ENCODE assay signal across 1 cellular context in the genomic region with DNA sequence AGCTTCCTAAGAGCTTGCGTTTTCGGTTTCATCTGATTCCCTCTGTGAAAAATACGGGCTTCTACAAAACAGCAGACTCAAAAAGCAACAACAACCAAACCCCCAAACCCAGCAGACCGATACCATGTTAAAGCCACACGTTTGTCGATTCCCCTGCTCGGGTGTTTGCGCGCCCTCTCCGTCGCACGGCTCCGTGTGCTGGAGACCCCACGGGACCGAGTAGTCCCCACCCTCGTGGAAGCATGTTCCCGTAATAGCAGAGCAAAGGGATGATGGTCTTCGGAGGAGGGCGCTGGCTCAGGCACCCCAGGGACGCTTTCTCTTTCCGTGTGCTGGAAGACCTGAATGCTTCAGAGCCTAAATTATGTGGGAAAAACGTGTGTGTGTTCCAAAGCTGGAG.
TF ChIP-seq lines count a peak whose summit lies in the region.

No MANE protein-coding gene starts in this region.

TF ChIP-seq in K562, 482 proteins besides CTCF, POLR2A, EP300 and RAD21:
- TF ChIP-seq MAX (CRISPR knock-in tag; IDR thresholded peaks at IDR 0.05) (0 out of 2 replicates have a peak, but pooled peaks have one; percentile 19), TCFL5 (CRISPR knock-in tag; conservative IDR thresholded peaks at IDR 0.05) (no peak), TAL1 (IDR thresholded peaks at IDR 0.05) (no peak)
- TF ChIP-seq, protein P1, sequence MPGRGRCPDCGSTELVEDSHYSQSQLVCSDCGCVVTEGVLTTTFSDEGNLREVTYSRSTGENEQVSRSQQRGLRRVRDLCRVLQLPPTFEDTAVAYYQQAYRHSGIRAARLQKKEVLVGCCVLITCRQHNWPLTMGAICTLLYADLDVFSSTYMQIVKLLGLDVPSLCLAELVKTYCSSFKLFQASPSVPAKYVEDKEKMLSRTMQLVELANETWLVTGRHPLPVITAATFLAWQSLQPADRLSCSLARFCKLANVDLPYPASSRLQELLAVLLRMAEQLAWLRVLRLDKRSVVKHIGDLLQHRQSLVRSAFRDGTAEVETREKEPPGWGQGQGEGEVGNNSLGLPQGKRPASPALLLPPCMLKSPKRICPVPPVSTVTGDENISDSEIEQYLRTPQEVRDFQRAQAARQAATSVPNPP (IDR thresholded peaks at IDR 0.05; ENCODE audit: borderline replicate concordance, insufficient read depth, insufficient read length): no peak
